In the genomic region with DNA sequence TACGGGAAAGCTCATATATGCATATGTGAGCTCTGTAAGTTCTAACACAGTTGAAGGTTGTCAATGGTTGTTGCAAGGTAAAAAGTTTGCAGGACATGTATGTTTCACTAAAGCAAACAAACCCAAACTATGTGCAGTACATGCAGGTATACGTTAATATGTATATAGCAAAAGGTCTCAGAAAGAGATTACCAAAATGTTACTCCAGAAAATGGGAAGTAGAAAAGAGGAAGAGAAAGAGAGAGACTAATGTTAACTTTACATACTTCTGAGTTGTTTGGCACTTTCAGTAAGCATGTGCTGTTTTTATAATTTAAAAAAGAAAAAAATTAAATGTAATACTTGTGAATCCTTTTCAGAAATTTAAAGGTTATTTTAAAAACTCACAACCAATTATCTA, we compare ENCODE assay signal across 19 cellular contexts. TPM values are rescaled to one million over a fixed set of nuclear protein-coding genes. Genes with fewer than 3 reads are reported as not detected.
A peak's percentile ranks its signal among the peaks of the same experiment; 100 is the strongest.
DNase-seq lines count a peak whose midpoint lies in the region; ATAC-seq and TF ChIP-seq lines count a peak whose summit lies in the region.
"Had no signal": no experiment of that assay in that cellular context is flagged by ENCODE, and none has a peak within 500 bp of the region (broad histone marks: within the 10 kb centered on the region; RNA-seq: fewer than 3 reads in every experiment).

No MANE protein-coding gene starts in this region.

- H3K9me3 Mint-ChIP-seq in stimulated activated memory B cell treated with anti-CD40 and anti-IgM and Interleukin-4, amounts not matched to agents 10 μg/mL and 1 μg/mL and 100 μg/mL, for 72 hours: no peaks in the 10 kb centered on the region
- H3K9me3 Mint-ChIP-seq: activated naive CD4-positive, alpha-beta T cell treated with anti-CD3 and anti-CD28 coated beads, Interleukin-2, amount 50 U/mL, for 24 hours; effector memory CD8-positive, alpha-beta T cell; HFFc6; stimulated activated naive CD8-positive, alpha-beta T cell treated with anti-CD3 and anti-CD28 coated beads, Interleukin-15, amount 100 ng/mL, for 72 hours had no signal

- peak; percentile 24; the same call in 1 of the 2 replicates for TF ChIP-seq POLR2A in Raji (IDR thresholded peaks at IDR 0.05; ENCODE audit: insufficient read depth, low read depth, low read length)

- DNase-seq in Ammon's horn (ENCODE audit: low spot score) (no peak), AG20443 (ENCODE audit: low spot score) (no peak), H4 (ENCODE audit: low spot score) (no peak)
- DNase-seq: activated CD4-positive, CD25-positive, alpha-beta regulatory T cell; C1 segment of cervical spinal cord; effector memory CD8-positive, alpha-beta T cell; HFFc6; KG1; NCI-H1694 treated with DMSO at 0.1 percent for 48 hours; NCI-H526; occipital lobe; SJCRH30; stimulated activated naive CD8-positive, alpha-beta T cell treated with anti-CD3 and anti-CD28 coated beads, Interleukin-15, amount 100 ng/mL, for 72 hours; uterus had no signal

- H3K4me1 Mint-ChIP-seq in stimulated activated memory B cell treated with anti-CD40 and anti-IgM and Interleukin-4, amounts not matched to agents 10 μg/mL and 1 μg/mL and 100 μg/mL, for 72 hours: peaks cover 43% of the 10 kb centered on the region

- peaks cover 6% of the 10 kb centered on the region for H3K36me3 Mint-ChIP-seq in stimulated activated memory B cell treated with anti-CD40 and anti-IgM and Interleukin-4, amounts not matched to agents 10 μg/mL and 1 μg/mL and 100 μg/mL, for 72 hours

- ATAC-seq in GM19463 (IDR thresholded peaks at IDR 0.05; ENCODE audit: unreplicated experiment) (peak; percentile 56), HG03521 (IDR thresholded peaks at IDR 0.05; ENCODE audit: unreplicated experiment) (peak; percentile 52)
- ATAC-seq in stimulated activated memory B cell treated with anti-CD40 and anti-IgM and Interleukin-4, amounts not matched to agents 10 μg/mL and 1 μg/mL and 100 μg/mL, for 72 hours: peak; percentile 77
- ATAC-seq: effector memory CD8-positive, alpha-beta T cell; stimulated activated naive CD8-positive, alpha-beta T cell treated with anti-CD3 and anti-CD28 coated beads, Interleukin-15, amount 100 ng/mL, for 72 hours had no signal

- H3K27me3 Mint-ChIP-seq in stimulated activated memory B cell treated with anti-CD40 and anti-IgM and Interleukin-4, amounts not matched to agents 10 μg/mL and 1 μg/mL and 100 μg/mL, for 72 hours: no peaks in the 10 kb centered on the region
- H3K27me3 Mint-ChIP-seq: activated naive CD4-positive, alpha-beta T cell treated with anti-CD3 and anti-CD28 coated beads, Interleukin-2, amount 50 U/mL, for 24 hours; effector memory CD8-positive, alpha-beta T cell; stimulated activated naive CD8-positive, alpha-beta T cell treated with anti-CD3 and anti-CD28 coated beads, Interleukin-15, amount 100 ng/mL, for 72 hours had no signal

- H3K4me3 Mint-ChIP-seq in stimulated activated memory B cell treated with anti-CD40 and anti-IgM and Interleukin-4, amounts not matched to agents 10 μg/mL and 1 μg/mL and 100 μg/mL, for 72 hours: peak overlapping the region; percentile 51
- H3K4me3 Mint-ChIP-seq: activated naive CD4-positive, alpha-beta T cell treated with anti-CD3 and anti-CD28 coated beads, Interleukin-2, amount 50 U/mL, for 24 hours; effector memory CD8-positive, alpha-beta T cell; HFFc6; stimulated activated naive CD8-positive, alpha-beta T cell treated with anti-CD3 and anti-CD28 coated beads, Interleukin-15, amount 100 ng/mL, for 72 hours had no signal

- peak overlapping the region; percentile 11 for H3K27ac Mint-ChIP-seq in stimulated activated memory B cell treated with anti-CD40 and anti-IgM and Interleukin-4, amounts not matched to agents 10 μg/mL and 1 μg/mL and 100 μg/mL, for 72 hours
- H3K27ac Mint-ChIP-seq: activated naive CD4-positive, alpha-beta T cell treated with anti-CD3 and anti-CD28 coated beads, Interleukin-2, amount 50 U/mL, for 24 hours; effector memory CD8-positive, alpha-beta T cell; HFFc6; stimulated activated naive CD8-positive, alpha-beta T cell treated with anti-CD3 and anti-CD28 coated beads, Interleukin-15, amount 100 ng/mL, for 72 hours had no signal

RNA-seq across cellular contexts. Expression of gene PEX13, which starts 32.8 kb away (rescaled TPM):
- 24.9 and 47.2 TPM in 2 replicates for total RNA-seq in H4 (2014; rRNA removed; shearing (Covaris generic))

RNA-seq across cellular contexts. Expression of gene PUS10, which starts 33.3 kb away (rescaled TPM):
- total RNA-seq in H4 (2014; rRNA removed; shearing (Covaris generic)): 4.5 TPM in 2 replicates
